8 cellular contexts compared by ENCODE assay signal in the genomic region with DNA sequence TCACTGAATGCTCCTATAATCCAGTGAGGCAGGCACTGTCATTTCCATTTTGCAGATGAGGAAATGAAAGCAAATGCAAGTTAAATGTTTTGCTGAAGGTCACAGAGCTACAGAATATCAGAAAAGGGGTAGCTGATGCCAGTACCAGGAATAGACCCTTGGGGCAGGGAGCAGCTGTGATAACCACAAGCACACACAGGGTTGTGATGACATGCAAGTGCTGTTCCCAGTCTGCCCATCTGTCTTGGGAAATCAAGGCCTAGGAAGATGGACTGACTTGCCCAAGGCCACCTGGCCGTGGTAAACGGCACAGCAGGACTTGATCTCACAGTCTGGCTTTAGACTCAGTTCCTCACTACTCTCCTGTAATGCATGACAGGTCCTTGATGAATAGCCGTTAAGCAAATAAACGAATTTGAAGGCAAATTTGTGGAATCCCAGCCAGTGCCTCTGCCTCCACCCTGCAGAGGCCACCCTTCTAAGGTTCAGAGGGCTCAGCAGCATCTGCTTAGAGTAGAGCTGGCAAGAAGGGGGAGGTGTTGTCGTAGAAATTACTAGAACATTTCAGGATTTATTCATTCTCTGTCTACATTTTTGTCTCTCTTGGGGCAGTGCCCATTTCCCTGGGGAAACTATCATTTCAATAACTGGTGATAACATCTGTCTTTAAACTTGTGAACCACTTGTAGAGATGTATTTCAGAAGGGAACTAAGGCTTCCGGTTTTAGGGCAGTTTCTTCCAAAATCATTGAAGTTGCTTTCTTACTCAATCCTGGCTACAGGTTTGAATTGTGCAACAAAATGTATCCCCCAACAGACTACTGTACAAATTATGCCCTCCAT. TPM values are rescaled to one million over a fixed set of nuclear protein-coding genes. Genes with fewer than 3 reads are reported as not detected.
DNase-seq lines count a peak whose midpoint lies in the region; ATAC-seq and TF ChIP-seq lines count a peak whose summit lies in the region.

No MANE protein-coding gene starts in this region.

- H3K27me3 ChIP-seq in mucosa of rectum (ENCODE audit: control insufficient read depth in 2 of 2, insufficient read depth in 2 of 2, low read length in 2 of 2): no peaks in the 10 kb centered on the region
- no peaks in the 10 kb centered on the region for H3K27me3 ChIP-seq in ascending aorta

- no peak overlapping the region for H3K27ac Mint-ChIP-seq in activated T-cell treated with anti-CD3 and anti-CD28 coated beads, Interleukin-2, amount 50 U/mL, for 72 hours

- H3K9me3 Mint-ChIP-seq in activated T-cell treated with anti-CD3 and anti-CD28 coated beads, Interleukin-2, amount 50 U/mL, for 72 hours: peaks cover 3 to 4% of the 10 kb centered on the region in 2 donors

- TF ChIP-seq CTCF in ascending aorta (IDR thresholded peaks at IDR 0.05): no peak

- H3K4me3 ChIP-seq in mucosa of rectum (ENCODE audit: low read length in 2 of 2) (no peak overlapping the region), ascending aorta (no peak overlapping the region)

- ATAC-seq in activated T-cell treated with anti-CD3 and anti-CD28 coated beads, Interleukin-2, amount 50 U/mL, for 72 hours (replicated peaks in 1 of 2): peak; percentile 38 to 51
- peak; percentile 38 for ATAC-seq in HG02981 (IDR thresholded peaks at IDR 0.05; ENCODE audit: unreplicated experiment)

- peak overlapping the region in 1 of 2 donors; percentile 3 for H3K4me3 Mint-ChIP-seq in activated T-cell treated with anti-CD3 and anti-CD28 coated beads, Interleukin-2, amount 50 U/mL, for 72 hours

- peak in 1 of 2 donors; percentile 11 for DNase-seq in activated T-cell treated with anti-CD3 and anti-CD28 coated beads, Interleukin-2, amount 50 U/mL, for 72 hours
- DNase-seq in activated T-cell treated with anti-CD3 and anti-CD28 coated beads, Interleukin-2, amount 50 U/mL, for 1 hour: no peak
- peak; percentile 96 for DNase-seq in NOMO-1 treated with DMSO at 0.1 percent for 48 hours (lab: John Stamatoyannopoulos, UW; ENCODE audit: unreplicated experiment)
- DNase-seq in dermis blood vessel endothelial cell: no peak
- no peak for DNase-seq in DMS114 treated with DMSO at 0.1 percent for 48 hours (lab: John Stamatoyannopoulos, UW; ENCODE audit: unreplicated experiment)
- no peak for DNase-seq in ascending aorta (ENCODE audit: low spot score in 2 of 2)

- intact Hi-C loops in ascending aorta (cut with DNase I): no loop called here

- H3K36me3 Mint-ChIP-seq in activated T-cell treated with anti-CD3 and anti-CD28 coated beads, Interleukin-2, amount 50 U/mL, for 72 hours (ENCODE audit: insufficient read depth in 2 of 2): peaks cover 1 to 6% of the 10 kb centered on the region in 2 donors

- H3K9me3 ChIP-seq in mucosa of rectum (ENCODE audit: control insufficient read depth in 2 of 2, low read length in 2 of 2) (no peaks in the 10 kb centered on the region), ascending aorta (no peaks in the 10 kb centered on the region)

- H3K27me3 Mint-ChIP-seq in activated T-cell treated with anti-CD3 and anti-CD28 coated beads, Interleukin-2, amount 50 U/mL, for 72 hours (ENCODE audit: low read depth): no peaks in the 10 kb centered on the region

- H3K9ac ChIP-seq in mucosa of rectum (ENCODE audit: low read depth in 1 of 2, low read length in 2 of 2): no peak overlapping the region

- H3K4me1 ChIP-seq in mucosa of rectum (ENCODE audit: control insufficient read depth in 2 of 2, insufficient read depth in 2 of 2, low read length in 2 of 2): peaks cover 9 to 13% of the 10 kb centered on the region in 2 donors
- H3K4me1 ChIP-seq in ascending aorta: peaks cover 0 to 5% of the 10 kb centered on the region in 2 donors

- H3K4me1 Mint-ChIP-seq in activated T-cell treated with anti-CD3 and anti-CD28 coated beads, Interleukin-2, amount 50 U/mL, for 72 hours (ENCODE audit: low read depth): peaks cover 35% of the 10 kb centered on the region

- H3K36me3 ChIP-seq in mucosa of rectum (ENCODE audit: control insufficient read depth in 2 of 2, insufficient read depth in 2 of 2, low read length in 2 of 2) (no peaks in the 10 kb centered on the region), ascending aorta (no peaks in the 10 kb centered on the region)

- H3K27ac ChIP-seq in mucosa of rectum (ENCODE audit: low read depth in 2 of 2, low read length in 2 of 2): peak overlapping the region; percentile 9 to 69
- no peak overlapping the region for H3K27ac ChIP-seq in ascending aorta

RNA-seq across cellular contexts. Expression of a gene that starts 53.2 kb away (rescaled TPM):
- 100 to 1,000 TPM; 154 to 193 TPM for total RNA-seq in activated T-cell treated with anti-CD3 and anti-CD28 coated beads, Interleukin-2, amount 50 U/mL, for 72 hours
- total RNA-seq in dermis blood vessel endothelial cell (14.3 and 16.3 TPM in 2 replicates), ascending aorta (17.8 TPM)

RNA-seq across cellular contexts. Expression of a gene that starts 53.2 kb away (rescaled TPM):
- total RNA-seq in activated T-cell treated with anti-CD3 and anti-CD28 coated beads, Interleukin-2, amount 50 U/mL, for 72 hours: 10 to 100 TPM; 37.6 to 39.8 TPM
- total RNA-seq in dermis blood vessel endothelial cell (39.1 and 45.1 TPM in 2 replicates), ascending aorta (8.4 TPM)

Comparison
In these comparisons a context has a peak if more than half of its experiments do, and no peak if none do; other contexts are left out.
1. H3K27ac ChIP-seq: peak in mucosa of rectum (2 of 2); none in ascending aorta (0 of 2).